Comparison of ENCODE assay signal across 2 cellular contexts in genomic region chr9:69076550-69076949, GRCh38.
TF ChIP-seq lines count a peak whose summit lies in the region.

No MANE protein-coding gene starts in this region.

TF ChIP-seq in liver, 16 proteins besides CTCF, POLR2A, EP300 and RAD21:
- TF ChIP-seq GABPA (IDR thresholded peaks at IDR 0.05 in 1 of 2, conservative IDR thresholded peaks at IDR 0.05 in 1 of 2) (no peak), REST (IDR thresholded peaks at IDR 0.05) (no peak), ZBTB33 (IDR thresholded peaks at IDR 0.05) (no peak), FOXA1 (IDR thresholded peaks at IDR 0.05) (peak; percentile 51), JUND (IDR thresholded peaks at IDR 0.05) (peak in 1 of 2 donors; percentile 58), YY1 (IDR thresholded peaks at IDR 0.05) (no peak), HNF4A (conservative IDR thresholded peaks at IDR 0.05) (peak; percentile 59 to 67), MAX (IDR thresholded peaks at IDR 0.05) (no peak), SP1 (IDR thresholded peaks at IDR 0.05) (peak; percentile 51), FOXA2 (IDR thresholded peaks at IDR 0.05) (peak; percentile 66), NR2F2 (IDR thresholded peaks at IDR 0.05) (no peak), EGR1 (IDR thresholded peaks at IDR 0.05; ENCODE audit: low read depth in 2 of 2) (no peak), RXRA (IDR thresholded peaks at IDR 0.05) (peak; percentile 45 to 63)

TF ChIP-seq in HepG2, 621 proteins besides CTCF, POLR2A, EP300 and RAD21:
- no peak for TF ChIP-seq NFE2L1 (CRISPR knock-in tag; IDR thresholded peaks at IDR 0.05; ENCODE audit: borderline replicate concordance)
- TF ChIP-seq STAT6 (CRISPR knock-in tag; IDR thresholded peaks at IDR 0.05; ENCODE audit: borderline replicate concordance): no peak
- no peak for TF ChIP-seq ZNF879 (CRISPR knock-in tag; IDR thresholded peaks at IDR 0.05)
- TF ChIP-seq ZNF30 (CRISPR knock-in tag; IDR thresholded peaks at IDR 0.05): no peak
- TF ChIP-seq XBP1 (CRISPR knock-in tag; IDR thresholded peaks at IDR 0.05): no peak
- no peak for TF ChIP-seq ZNF597 (CRISPR knock-in tag; IDR thresholded peaks at IDR 0.05)
